ENCODE assay signal across 19 cellular contexts in the genomic region with DNA sequence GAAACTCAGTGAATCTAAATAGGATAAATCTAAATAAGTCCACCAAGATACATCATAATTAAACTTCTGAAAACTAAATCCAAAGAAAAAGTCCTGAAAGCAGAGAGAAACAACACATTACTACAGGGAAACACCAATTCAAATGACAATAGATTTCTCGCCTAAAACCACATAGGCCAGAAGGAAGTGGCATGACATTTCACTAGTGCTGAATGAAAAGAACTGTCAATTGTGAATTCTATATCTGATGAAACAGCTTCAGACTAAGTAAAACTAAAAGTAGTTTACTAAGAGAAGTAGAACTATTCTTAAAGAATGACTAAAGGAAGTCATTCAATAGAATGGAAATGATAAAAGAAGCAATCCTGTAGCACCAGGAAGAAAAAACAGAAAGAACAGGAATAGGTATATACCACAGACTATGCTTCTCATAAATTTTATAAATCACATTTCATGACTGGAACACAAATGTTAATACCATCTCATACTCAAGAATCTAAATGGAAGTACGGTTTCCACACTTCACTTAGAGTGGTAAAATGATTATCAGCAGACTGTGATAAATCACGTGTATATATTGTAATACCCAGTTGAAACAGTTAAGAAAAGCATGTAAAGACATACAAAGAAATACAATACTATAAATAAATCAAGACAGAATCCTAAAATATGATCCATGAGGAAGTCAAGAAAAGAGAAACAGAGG. TPM values are rescaled to one million over a fixed set of nuclear protein-coding genes. Genes with fewer than 3 reads are reported as not detected.
DNase-seq lines count a peak whose midpoint lies in the region; ATAC-seq and TF ChIP-seq lines count a peak whose summit lies in the region.
"Had no signal": no experiment of that assay in that cellular context is flagged by ENCODE, and none has a peak within 500 bp of the region (broad histone marks: within the 10 kb centered on the region; RNA-seq: fewer than 3 reads in every experiment).

No MANE protein-coding gene starts in this region.

- WGBS in suprapubic skin = 71% methylated on average over 3 of the region's 3 CpGs

- no peak for TF ChIP-seq CTCF in foreskin fibroblast (IDR thresholded peaks at IDR 0.05; ENCODE audit: low read depth, low read length)
- TF ChIP-seq CTCF in suprapubic skin (IDR thresholded peaks at IDR 0.05) = no peak

- peak in 1 of 3 donors; percentile 54 for DNase-seq in CD4-positive, CD25-positive, alpha-beta regulatory T cell
- no peak for DNase-seq in activated CD4-positive, alpha-beta memory T cell treated with anti-CD3 and anti-CD28 coated beads for 36 hours
- DNase-seq in foreskin melanocyte = peak; percentile 64
- no peak for DNase-seq in GM19240 (ENCODE audit: insufficient read length, low spot score)
- DNase-seq in mesenteric fat pad (ENCODE audit: low spot score) = no peak
- DNase-seq in foreskin fibroblast = no peak
- DNase-seq in suprapubic skin (ENCODE audit: low spot score in 2 of 2) = no peak
- DNase-seq: activated B cell treated with CpG ODN at 0.5 μM for 24 hours, caudate nucleus, esophagus squamous epithelium, GOT3, left ventricle myocardium inferior, MM.1S, mucosa of descending colon, NCI-H187 treated with DMSO at 0.1 percent for 48 hours, NCI-H524 treated with DMSO at 0.1 percent for 48 hours, right lobe of liver had no signal

- H3K4me3 ChIP-seq in CD4-positive, CD25-positive, alpha-beta regulatory T cell (ENCODE audit: low read depth, low read length) = peak overlapping the region; percentile 39
- H3K4me3 ChIP-seq in foreskin fibroblast (ENCODE audit: low read depth in 1 of 2, low read length in 2 of 2) = no peak overlapping the region
- H3K4me3 ChIP-seq in suprapubic skin = no peak overlapping the region
- H3K4me3 ChIP-seq: esophagus squamous epithelium, left ventricle myocardium inferior, mucosa of descending colon, right lobe of liver had no signal

- no peak for TF ChIP-seq POLR2A in suprapubic skin (IDR thresholded peaks at IDR 0.05)

- H3K36me3 ChIP-seq in CD4-positive, CD25-positive, alpha-beta regulatory T cell (ENCODE audit: control insufficient read depth, insufficient read depth, low read length) = peaks cover 11% of the 10 kb centered on the region
- peaks cover 4% of the 10 kb centered on the region for H3K36me3 ChIP-seq in suprapubic skin
- H3K36me3 ChIP-seq: right lobe of liver had no signal

- peak; percentile 66 to 82 for ATAC-seq in CD4-positive, CD25-positive, alpha-beta regulatory T cell (ENCODE audit: low read depth in 2 of 2)
- ATAC-seq: mucosa of descending colon, right lobe of liver, Right ventricle myocardium inferior had no signal

- no peaks in the 10 kb centered on the region for H3K27me3 Mint-ChIP-seq in CD4-positive, CD25-positive, alpha-beta regulatory T cell
- no peaks in the 10 kb centered on the region for H3K27me3 Mint-ChIP-seq in IgD-negative memory B cell
- no peaks in the 10 kb centered on the region for H3K27me3 Mint-ChIP-seq in activated CD4-positive, alpha-beta memory T cell treated with anti-CD3 and anti-CD28 coated beads for 36 hours
- H3K27me3 Mint-ChIP-seq: activated B cell treated with CpG ODN at 0.5 μM for 24 hours had no signal

- H3K27ac ChIP-seq in CD4-positive, CD25-positive, alpha-beta regulatory T cell (ENCODE audit: insufficient read depth, low read length, poor library complexity, severe bottlenecking) = peak overlapping the region; percentile 56
- no peak overlapping the region for H3K27ac ChIP-seq in suprapubic skin
- H3K27ac ChIP-seq: esophagus squamous epithelium, left ventricle myocardium inferior had no signal

- peaks cover 0 to 7% (median 4%) of the 10 kb centered on the region in 7 donors for H3K9me3 Mint-ChIP-seq in CD4-positive, CD25-positive, alpha-beta regulatory T cell
- H3K9me3 Mint-ChIP-seq in IgD-negative memory B cell = peaks cover 2 to 11% (median 4%) of the 10 kb centered on the region in 3 donors
- peaks cover 7% of the 10 kb centered on the region for H3K9me3 Mint-ChIP-seq in activated CD4-positive, alpha-beta memory T cell treated with anti-CD3 and anti-CD28 coated beads for 36 hours

- H3K36me3 Mint-ChIP-seq in CD4-positive, CD25-positive, alpha-beta regulatory T cell = peaks cover 21% of the 10 kb centered on the region
- peaks cover 20% of the 10 kb centered on the region for H3K36me3 Mint-ChIP-seq in IgD-negative memory B cell
- H3K36me3 Mint-ChIP-seq in activated CD4-positive, alpha-beta memory T cell treated with anti-CD3 and anti-CD28 coated beads for 36 hours = peaks cover 26% of the 10 kb centered on the region

- peaks cover 0 to 2% of the 10 kb centered on the region in 2 experiments for H3K9me3 ChIP-seq in CD4-positive, CD25-positive, alpha-beta regulatory T cell (ENCODE audit: control insufficient read depth in 2 of 2, low read length in 2 of 2)
- no peaks in the 10 kb centered on the region for H3K9me3 ChIP-seq in suprapubic skin
- H3K9me3 ChIP-seq: right lobe of liver had no signal

- peak overlapping the region; percentile 40 to 90 (median 42) for H3K27ac Mint-ChIP-seq in CD4-positive, CD25-positive, alpha-beta regulatory T cell
- H3K27ac Mint-ChIP-seq in IgD-negative memory B cell = peak overlapping the region in 2 of 3 donors; percentile 2 to 40
- peak overlapping the region; percentile 82 for H3K27ac Mint-ChIP-seq in activated CD4-positive, alpha-beta memory T cell treated with anti-CD3 and anti-CD28 coated beads for 36 hours
- H3K27ac Mint-ChIP-seq: activated B cell treated with CpG ODN at 0.5 μM for 24 hours had no signal

- TF ChIP-seq EP300 in suprapubic skin (IDR thresholded peaks at IDR 0.05) = no peak

- intact Hi-C loops in activated CD4-positive, alpha-beta memory T cell treated with anti-CD3 and anti-CD28 coated beads for 36 hours (cut with micrococcal nuclease) = loop anchor here (1.0 to 5.0 kb wide), 7 partner anchors 8 to 235 kb away; partner anchors contain the start of gene ASXL2

- H3K27me3 ChIP-seq in CD4-positive, CD25-positive, alpha-beta regulatory T cell (ENCODE audit: control insufficient read depth, insufficient read depth, low read length) = no peaks in the 10 kb centered on the region
- no peaks in the 10 kb centered on the region for H3K27me3 ChIP-seq in suprapubic skin
- H3K27me3 ChIP-seq: esophagus squamous epithelium, right lobe of liver had no signal

- peak overlapping the region in 3 of 4 donors; percentile 16 to 63 (median 39) for H3K4me3 Mint-ChIP-seq in CD4-positive, CD25-positive, alpha-beta regulatory T cell
- H3K4me3 Mint-ChIP-seq in IgD-negative memory B cell = no peak overlapping the region
- peak overlapping the region; percentile 5 for H3K4me3 Mint-ChIP-seq in activated CD4-positive, alpha-beta memory T cell treated with anti-CD3 and anti-CD28 coated beads for 36 hours
- H3K4me3 Mint-ChIP-seq: activated B cell treated with CpG ODN at 0.5 μM for 24 hours had no signal

- CTCF ChIA-PET in activated CD4-positive, alpha-beta memory T cell treated with anti-CD3 and anti-CD28 coated beads for 36 hours (lab: Charles Lee) = interaction anchor here (0.9 to 1.9 kb wide), 3 partner anchors 14 to 37 kb away, joined by 4 to 10 read pairs (median 8); no protein-coding TSS in a partner anchor

- peaks cover 28 to 55% (median 44%) of the 10 kb centered on the region in 4 donors for H3K4me1 Mint-ChIP-seq in CD4-positive, CD25-positive, alpha-beta regulatory T cell
- H3K4me1 Mint-ChIP-seq in IgD-negative memory B cell = peaks cover 4 to 11% (median 10%) of the 10 kb centered on the region in 3 donors
- H3K4me1 Mint-ChIP-seq in activated CD4-positive, alpha-beta memory T cell treated with anti-CD3 and anti-CD28 coated beads for 36 hours (ENCODE audit: low read depth) = peaks cover 50% of the 10 kb centered on the region

- H3K4me1 ChIP-seq in CD4-positive, CD25-positive, alpha-beta regulatory T cell (ENCODE audit: control insufficient read depth, insufficient read depth, low read length, poor library complexity, severe bottlenecking) = peaks cover 8% of the 10 kb centered on the region
- H3K4me1 ChIP-seq in suprapubic skin = peaks cover 5% of the 10 kb centered on the region

- POLR2A ChIA-PET in activated CD4-positive, alpha-beta memory T cell treated with anti-CD3 and anti-CD28 coated beads for 36 hours (lab: Charles Lee) = interaction anchor here (0.6 to 1.8 kb wide), 5 partner anchors 14 to 80 kb away, joined by 3 to 9 read pairs (median 5); no protein-coding TSS in a partner anchor

RNA-seq across cellular contexts. Expression of gene ASXL2, which starts 46.4 kb away (rescaled TPM):
- total RNA-seq in CD4-positive, CD25-positive, alpha-beta regulatory T cell = 48.6 TPM
- polyA plus RNA-seq in CD4-positive, CD25-positive, alpha-beta regulatory T cell = 1 to 10 TPM; 6.8 to 8.8 (median 8.1) TPM
- 8.4 TPM for polyA plus RNA-seq in IgD-negative memory B cell
- 10 to 100 TPM; 37.8 to 38.7 TPM for total RNA-seq in activated CD4-positive, alpha-beta memory T cell treated with anti-CD3 and anti-CD28 coated beads for 36 hours
- 36.6 TPM for total RNA-seq in mesenteric fat pad
- total RNA-seq in suprapubic skin = 10 to 100 TPM; 22.9 to 27.6 (median 23.5) TPM

Comparison
In these comparisons a context has a peak if more than half of its experiments do, and no peak if none do; other contexts are left out.
1. H3K27ac Mint-ChIP-seq: peak in every context shown above with its lines; median percentile 82 in activated CD4-positive, alpha-beta memory T cell treated with anti-CD3 and anti-CD28 coated beads for 36 hours; 42 in CD4-positive, CD25-positive, alpha-beta regulatory T cell; 21 in IgD-negative memory B cell.
2. H3K4me3 Mint-ChIP-seq: peak in CD4-positive, CD25-positive, alpha-beta regulatory T cell (3 of 4) and activated CD4-positive, alpha-beta memory T cell treated with anti-CD3 and anti-CD28 coated beads for 36 hours (single experiment); none in IgD-negative memory B cell (0 of 4).